ENCODE assay signal across 22 cellular contexts in the genomic region with DNA sequence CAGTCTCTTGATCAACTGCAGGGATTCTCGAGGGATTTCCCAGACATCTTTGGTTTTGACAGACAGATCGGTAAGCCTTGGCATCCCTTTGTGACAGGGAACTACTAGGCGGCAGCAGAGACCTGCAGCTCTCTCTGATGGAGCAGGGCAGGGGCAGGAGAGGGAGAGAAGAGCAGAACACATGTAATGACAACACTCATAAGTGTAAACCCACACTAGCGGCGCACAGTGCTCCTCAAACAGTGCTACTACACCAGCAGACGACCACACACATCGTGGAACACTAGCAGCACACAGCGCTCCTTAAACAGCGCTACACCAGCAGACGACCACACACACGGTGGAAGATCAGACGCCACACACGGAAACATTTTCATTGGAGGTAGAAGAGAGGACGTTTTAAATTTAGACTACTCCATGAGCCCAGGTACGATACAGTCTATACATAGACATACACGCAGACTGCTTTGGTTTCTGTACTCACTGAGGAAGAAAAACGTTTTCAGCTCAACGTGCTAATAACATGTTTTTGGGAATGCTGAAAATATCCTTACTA.
DNase-seq lines count a peak whose midpoint lies in the region; ATAC-seq lines count a peak whose summit lies in the region.
"Had no signal": no experiment of that assay in that cellular context is flagged by ENCODE, and none has a peak within 500 bp of the region (broad histone marks: within the 10 kb centered on the region; RNA-seq: fewer than 3 reads in every experiment).

No MANE protein-coding gene starts in this region.

- H3K27me3 ChIP-seq in stomach smooth muscle (ENCODE audit: control insufficient read depth in 1 of 2, insufficient read depth in 2 of 2, low read length in 2 of 2), result no peaks in the 10 kb centered on the region
- H3K27me3 ChIP-seq: BLaER1 treated with 17β-estradiol and CSF1 and Interleukin-3, amounts not matched to agents 10 nM and 100 nM; vagina had no signal

- no peaks in the 10 kb centered on the region for H3K4me1 ChIP-seq in stomach smooth muscle (ENCODE audit: control insufficient read depth, insufficient read depth, low read length)
- H3K4me1 ChIP-seq: vagina had no signal

- peaks cover 28% of the 10 kb centered on the region for H3K4me1 Mint-ChIP-seq in activated naive CD8-positive, alpha-beta T cell (ENCODE audit: low read depth)
- H3K4me1 Mint-ChIP-seq in activated naive CD8-positive, alpha-beta T cell treated with anti-CD3 and anti-CD28 coated beads for 36 hours, result peaks cover 32% of the 10 kb centered on the region
- H3K4me1 Mint-ChIP-seq in activated naive CD8-positive, alpha-beta T cell treated with anti-CD3 and anti-CD28 coated beads, Interleukin-2, amount 50 U/mL, for 24 hours, result peaks cover 25% of the 10 kb centered on the region
- peaks cover 14 to 20% of the 10 kb centered on the region in 2 donors for H3K4me1 Mint-ChIP-seq in natural killer cell treated with Interleukin-12 subunit alpha and Interleukin-12 subunit beta and Interleukin-15 and Interleukin-18, amount 100 ng/mL, for 72 hours (ENCODE audit: low read depth in 2 of 2)
- H3K4me1 Mint-ChIP-seq in T-helper 2 cell treated with Interferon-gamma antibody and Interleukin-4, amounts not matched to agents 5 μg/mL and 100 μg/mL, for 36 hours (ENCODE audit: low read depth), result peaks cover 13% of the 10 kb centered on the region

- peaks cover 0 to 2% of the 10 kb centered on the region in 2 donors for H3K36me3 ChIP-seq in stomach smooth muscle (ENCODE audit: control insufficient read depth in 2 of 2, insufficient read depth in 2 of 2, low read length in 2 of 2)
- H3K36me3 ChIP-seq: HAP-1, thoracic aorta had no signal

- H3K4me3 Mint-ChIP-seq in activated naive CD8-positive, alpha-beta T cell, result no peak overlapping the region
- no peak overlapping the region for H3K4me3 Mint-ChIP-seq in activated naive CD8-positive, alpha-beta T cell treated with anti-CD3 and anti-CD28 coated beads for 36 hours
- peak overlapping the region; percentile 1 for H3K4me3 Mint-ChIP-seq in activated naive CD8-positive, alpha-beta T cell treated with anti-CD3 and anti-CD28 coated beads, Interleukin-2, amount 50 U/mL, for 24 hours
- H3K4me3 Mint-ChIP-seq in natural killer cell treated with Interleukin-12 subunit alpha and Interleukin-12 subunit beta and Interleukin-15 and Interleukin-18, amount 100 ng/mL, for 72 hours, result no peak overlapping the region
- no peak overlapping the region for H3K4me3 Mint-ChIP-seq in T-helper 2 cell treated with Interferon-gamma antibody and Interleukin-4, amounts not matched to agents 5 μg/mL and 100 μg/mL, for 36 hours
- H3K4me3 Mint-ChIP-seq: activated CD4-positive, alpha-beta T cell treated with anti-CD3 and anti-CD28 coated beads, Interleukin-2, amount 10 ng/mL, durations not matched to agents 7 days and 5 days had no signal

- H3K4me3 ChIP-seq in stomach smooth muscle (ENCODE audit: low read length in 2 of 2), result peak overlapping the region; percentile 31 to 67
- H3K4me3 ChIP-seq: BLaER1 treated with 17β-estradiol and CSF1 and Interleukin-3, amounts not matched to agents 10 nM and 100 nM; HAP-1; thoracic aorta; vagina had no signal

- no peaks in the 10 kb centered on the region for H3K9me3 ChIP-seq in stomach smooth muscle (ENCODE audit: control insufficient read depth in 2 of 2, low read length in 2 of 2)
- H3K9me3 ChIP-seq: BLaER1 treated with 17β-estradiol and CSF1 and Interleukin-3, amounts not matched to agents 10 nM and 100 nM; HAP-1; SK-N-SH; thoracic aorta; vagina had no signal

- peak overlapping the region; percentile 47 for H3K27ac Mint-ChIP-seq in activated naive CD8-positive, alpha-beta T cell
- no peak overlapping the region for H3K27ac Mint-ChIP-seq in activated naive CD8-positive, alpha-beta T cell treated with anti-CD3 and anti-CD28 coated beads for 36 hours
- peak overlapping the region; percentile 64 for H3K27ac Mint-ChIP-seq in activated naive CD8-positive, alpha-beta T cell treated with anti-CD3 and anti-CD28 coated beads, Interleukin-2, amount 50 U/mL, for 24 hours
- H3K27ac Mint-ChIP-seq in natural killer cell treated with Interleukin-12 subunit alpha and Interleukin-12 subunit beta and Interleukin-15 and Interleukin-18, amount 100 ng/mL, for 72 hours, result peak overlapping the region; percentile 12 to 50
- H3K27ac Mint-ChIP-seq in T-helper 2 cell treated with Interferon-gamma antibody and Interleukin-4, amounts not matched to agents 5 μg/mL and 100 μg/mL, for 36 hours, result no peak overlapping the region

- DNase-seq in activated naive CD8-positive, alpha-beta T cell treated with anti-CD3 and anti-CD28 coated beads for 36 hours, result no peak
- DNase-seq in activated naive CD8-positive, alpha-beta T cell treated with anti-CD3 and anti-CD28 coated beads, Interleukin-2, amount 50 U/mL, for 24 hours, result no peak
- DNase-seq in natural killer cell treated with Interleukin-12 subunit alpha and Interleukin-12 subunit beta and Interleukin-15 and Interleukin-18, amount 100 ng/mL, for 72 hours (ENCODE audit: low spot score), result no peak
- DNase-seq in NCI-H2196 treated with DMSO at 0.1 percent for 48 hours (lab: John Stamatoyannopoulos, UW; ENCODE audit: unreplicated experiment) (no peak), DMS114 treated with DMSO at 0.1 percent for 48 hours (lab: John Stamatoyannopoulos, UW; ENCODE audit: unreplicated experiment) (no peak)
- no peak for DNase-seq in T-helper 2 cell treated with Interferon-gamma antibody and Interleukin-4, amounts not matched to agents 5 μg/mL and 100 μg/mL, for 36 hours (ENCODE audit: low spot score)
- DNase-seq: activated CD4-positive, alpha-beta T cell treated with anti-CD3 and anti-CD28 coated beads, Interleukin-2, amount 10 ng/mL, durations not matched to agents 7 days and 5 days; activated gamma-delta T cell treated with Interleukin-2 at 50 U/mL for 16 hours; amniotic stem cell; dermis blood vessel endothelial cell; mammary epithelial cell; NCI-H1048; NCI-H1694 treated with DMSO at 0.1 percent for 48 hours; SK-N-SH; small intestine; stimulated activated CD4-positive, alpha-beta T cell treated with anti-CD3 and anti-CD28 coated beads, Interleukin-1b, Interleukin-23, amount 100 ng/mL, for 48 hours had no signal

- no peaks in the 10 kb centered on the region for H3K9me3 Mint-ChIP-seq in activated naive CD8-positive, alpha-beta T cell (ENCODE audit: low read depth)
- no peaks in the 10 kb centered on the region for H3K9me3 Mint-ChIP-seq in activated naive CD8-positive, alpha-beta T cell treated with anti-CD3 and anti-CD28 coated beads for 36 hours
- H3K9me3 Mint-ChIP-seq in activated naive CD8-positive, alpha-beta T cell treated with anti-CD3 and anti-CD28 coated beads, Interleukin-2, amount 50 U/mL, for 24 hours, result no peaks in the 10 kb centered on the region
- H3K9me3 Mint-ChIP-seq in natural killer cell treated with Interleukin-12 subunit alpha and Interleukin-12 subunit beta and Interleukin-15 and Interleukin-18, amount 100 ng/mL, for 72 hours, result no peaks in the 10 kb centered on the region
- H3K9me3 Mint-ChIP-seq in T-helper 2 cell treated with Interferon-gamma antibody and Interleukin-4, amounts not matched to agents 5 μg/mL and 100 μg/mL, for 36 hours, result no peaks in the 10 kb centered on the region
- H3K9me3 Mint-ChIP-seq: activated CD4-positive, alpha-beta T cell treated with anti-CD3 and anti-CD28 coated beads, Interleukin-2, amount 10 ng/mL, durations not matched to agents 7 days and 5 days had no signal

- peaks cover 24% of the 10 kb centered on the region for H3K36me3 Mint-ChIP-seq in activated naive CD8-positive, alpha-beta T cell
- peaks cover 48% of the 10 kb centered on the region for H3K36me3 Mint-ChIP-seq in activated naive CD8-positive, alpha-beta T cell treated with anti-CD3 and anti-CD28 coated beads for 36 hours
- H3K36me3 Mint-ChIP-seq in activated naive CD8-positive, alpha-beta T cell treated with anti-CD3 and anti-CD28 coated beads, Interleukin-2, amount 50 U/mL, for 24 hours (ENCODE audit: low read depth), result peaks cover 76% of the 10 kb centered on the region
- peaks cover 24% of the 10 kb centered on the region for H3K36me3 Mint-ChIP-seq in natural killer cell treated with Interleukin-12 subunit alpha and Interleukin-12 subunit beta and Interleukin-15 and Interleukin-18, amount 100 ng/mL, for 72 hours
- H3K36me3 Mint-ChIP-seq in T-helper 2 cell treated with Interferon-gamma antibody and Interleukin-4, amounts not matched to agents 5 μg/mL and 100 μg/mL, for 36 hours (ENCODE audit: low read depth), result peaks cover 39% of the 10 kb centered on the region

- peak; percentile 49 for ATAC-seq in activated naive CD8-positive, alpha-beta T cell treated with anti-CD3 and anti-CD28 coated beads, Interleukin-2, amount 50 U/mL, for 24 hours
- no peak for ATAC-seq in natural killer cell treated with Interleukin-12 subunit alpha and Interleukin-12 subunit beta and Interleukin-15 and Interleukin-18, amount 100 ng/mL, for 72 hours

- no peak overlapping the region for H3K9ac ChIP-seq in stomach smooth muscle (ENCODE audit: low read length in 2 of 2)
- H3K9ac ChIP-seq: BLaER1 treated with 17β-estradiol and CSF1 and Interleukin-3, amounts not matched to agents 10 nM and 100 nM; SK-N-SH had no signal

- H3K27ac ChIP-seq in stomach smooth muscle (ENCODE audit: low read length), result no peak overlapping the region
- H3K27ac ChIP-seq: BLaER1 treated with 17β-estradiol and CSF1 and Interleukin-3, amounts not matched to agents 10 nM and 100 nM; thoracic aorta; vagina had no signal

- H3K27me3 Mint-ChIP-seq in activated naive CD8-positive, alpha-beta T cell, result no peaks in the 10 kb centered on the region
- no peaks in the 10 kb centered on the region for H3K27me3 Mint-ChIP-seq in activated naive CD8-positive, alpha-beta T cell treated with anti-CD3 and anti-CD28 coated beads for 36 hours
- no peaks in the 10 kb centered on the region for H3K27me3 Mint-ChIP-seq in activated naive CD8-positive, alpha-beta T cell treated with anti-CD3 and anti-CD28 coated beads, Interleukin-2, amount 50 U/mL, for 24 hours
- H3K27me3 Mint-ChIP-seq in natural killer cell treated with Interleukin-12 subunit alpha and Interleukin-12 subunit beta and Interleukin-15 and Interleukin-18, amount 100 ng/mL, for 72 hours, result no peaks in the 10 kb centered on the region
- H3K27me3 Mint-ChIP-seq in T-helper 2 cell treated with Interferon-gamma antibody and Interleukin-4, amounts not matched to agents 5 μg/mL and 100 μg/mL, for 36 hours (ENCODE audit: low read depth), result no peaks in the 10 kb centered on the region
- H3K27me3 Mint-ChIP-seq: activated CD4-positive, alpha-beta T cell treated with anti-CD3 and anti-CD28 coated beads, Interleukin-2, amount 10 ng/mL, durations not matched to agents 7 days and 5 days had no signal

Comparison
In these comparisons a context has a peak if more than half of its experiments do, and no peak if none do; other contexts are left out.
1. H3K27ac Mint-ChIP-seq: peak in activated naive CD8-positive, alpha-beta T cell (single experiment), activated naive CD8-positive, alpha-beta T cell treated with anti-CD3 and anti-CD28 coated beads, Interleukin-2, amount 50 U/mL, for 24 hours (single experiment) and natural killer cell treated with Interleukin-12 subunit alpha and Interleukin-12 subunit beta and Interleukin-15 and Interleukin-18, amount 100 ng/mL, for 72 hours (2 of 2); none in activated naive CD8-positive, alpha-beta T cell treated with anti-CD3 and anti-CD28 coated beads for 36 hours (single experiment) and T-helper 2 cell treated with Interferon-gamma antibody and Interleukin-4, amounts not matched to agents 5 μg/mL and 100 μg/mL, for 36 hours (single experiment).